8 cellular contexts compared by ENCODE assay signal in the genomic region with DNA sequence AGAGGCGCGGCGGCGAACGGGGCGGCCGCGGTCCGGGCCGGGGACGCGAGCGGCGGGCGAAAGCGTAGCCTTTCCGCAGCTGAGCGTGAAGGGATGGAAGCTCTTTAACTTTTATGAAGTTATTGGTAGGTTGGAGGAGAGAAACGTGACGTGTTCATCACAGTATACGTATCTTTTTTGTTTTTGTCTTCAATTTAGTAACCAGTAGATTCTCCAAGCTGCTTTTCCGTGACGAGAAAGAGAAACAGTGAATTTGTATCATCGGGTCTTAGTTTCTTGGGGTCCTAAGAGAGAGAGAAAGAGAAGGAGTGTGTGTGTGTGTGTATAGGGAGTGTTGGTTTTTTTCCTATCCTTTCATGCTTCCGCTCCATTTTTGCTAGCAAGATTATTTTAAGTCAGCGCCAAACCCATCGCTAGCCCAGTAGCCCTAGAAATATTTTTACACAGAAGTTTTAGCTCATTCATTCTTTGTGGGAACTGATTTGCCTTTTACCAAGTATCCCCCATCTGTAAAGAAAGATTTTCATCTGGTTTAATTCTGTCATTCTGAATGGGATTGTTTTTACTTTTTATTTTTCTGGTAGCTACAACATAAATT. TPM values are rescaled to one million over a fixed set of nuclear protein-coding genes. Genes with fewer than 3 reads are reported as not detected.
DNase-seq lines count a peak whose midpoint lies in the region; ATAC-seq and TF ChIP-seq lines count a peak whose summit lies in the region.

No MANE protein-coding gene starts in this region.

- H2AK5ac ChIP-seq in mesendoderm (ENCODE audit: low read length): no peak overlapping the region

- peaks cover 60% of the 10 kb centered on the region for H3K4me1 Mint-ChIP-seq in HFFc6 (ENCODE audit: low read depth)

- H2BK5ac ChIP-seq in mesendoderm (ENCODE audit: low read length): no peak overlapping the region

- ATAC-seq in GM21576 (IDR thresholded peaks at IDR 0.05; ENCODE audit: unreplicated experiment): no peak

- H3K56ac ChIP-seq in mesendoderm (ENCODE audit: low read length): peak overlapping the region; percentile 95

- H3K36me3 Mint-ChIP-seq in HFFc6 (ENCODE audit: low read depth): peaks cover 28% of the 10 kb centered on the region

- H3K27me3 ChIP-seq in mesendoderm (ENCODE audit: insufficient read depth, low read length, poor library complexity): no peaks in the 10 kb centered on the region

- H3K36me3 ChIP-seq in mesendoderm (ENCODE audit: control insufficient read depth, insufficient read depth, low read length): no peaks in the 10 kb centered on the region

- no peak overlapping the region for H4K8ac ChIP-seq in mesendoderm (ENCODE audit: low read depth, low read length)

- in situ Hi-C loops in astrocyte of the spinal cord (cut with HindIII; ENCODE audit: low sequenced_read_pairs): no loop called here

- no peak for DNase-seq in HFFc6
- peak; percentile 8 for DNase-seq in astrocyte of the spinal cord (ENCODE audit: low read depth, low spot score)
- DNase-seq in mesendoderm: no peak
- DNase-seq in UCSD-AML1 (lab: John Stamatoyannopoulos, UW; ENCODE audit: unreplicated experiment): no peak
- DNase-seq in cortex of kidney (lab: John Stamatoyannopoulos, UW): no peak
- DNase-seq in stimulated activated CD4-positive, alpha-beta T cell treated with anti-CD3 and anti-CD28 coated beads, Interleukin-2, amount 100 ng/mL, for 24 hours: no peak

- H3K9me3 Mint-ChIP-seq in HFFc6: no peaks in the 10 kb centered on the region

- H3K27ac ChIP-seq in 22Rv1 (peak overlapping the region; percentile 94), mesendoderm (ENCODE audit: low read depth, low read length) (no peak overlapping the region)

- H3K4me3 Mint-ChIP-seq in HFFc6: peak overlapping the region; percentile 98

- H3K4me1 ChIP-seq in mesendoderm (ENCODE audit: control insufficient read depth, low read depth, low read length): no peaks in the 10 kb centered on the region

- peak overlapping the region; percentile 67 for H3K4me2 ChIP-seq in mesendoderm (ENCODE audit: low read length)

- H3K23ac ChIP-seq in mesendoderm (ENCODE audit: low read length): no peak overlapping the region

- TF ChIP-seq CTCF in 22Rv1 (IDR thresholded peaks at IDR 0.05) (no peak), HFFc6 (IDR thresholded peaks at IDR 0.05) (no peak), astrocyte of the spinal cord (IDR thresholded peaks at IDR 0.05; ENCODE audit: low read depth, low read length) (no peak)

- WGBS in mesendoderm (ENCODE audit: extremely low coverage, insufficient coverage, low lambda C conversion rate): no CpG with 5 or more reads among the region's 27 CpGs

- peak overlapping the region; percentile 21 for H3K18ac ChIP-seq in mesendoderm (ENCODE audit: low read length)

- no peak overlapping the region for H2BK120ac ChIP-seq in mesendoderm (ENCODE audit: low read depth, low read length)

- H3K27ac Mint-ChIP-seq in HFFc6: peak overlapping the region; percentile 88

- H3K4me3 ChIP-seq in astrocyte of the spinal cord (ENCODE audit: low read depth, low read length) (peak overlapping the region; percentile 75), mesendoderm (ENCODE audit: low read length) (peak overlapping the region; percentile 86)

- no peak overlapping the region for H4K5ac ChIP-seq in mesendoderm (ENCODE audit: low read length)

- peaks cover 28% of the 10 kb centered on the region for H3K79me1 ChIP-seq in mesendoderm (ENCODE audit: low read length)

- H3K4ac ChIP-seq in mesendoderm (ENCODE audit: low read depth, low read length): peak overlapping the region; percentile 26

- no peaks in the 10 kb centered on the region; the same call in none of the 2 replicates for H3K27me3 Mint-ChIP-seq in HFFc6 (ENCODE audit: insufficient read depth)

- peaks cover 61% of the 10 kb centered on the region for H3K79me2 ChIP-seq in mesendoderm (ENCODE audit: control insufficient read depth, insufficient read depth, low read length)

- peak overlapping the region; percentile 92 for H3K9ac ChIP-seq in mesendoderm (ENCODE audit: low read length)

- H2BK15ac ChIP-seq in mesendoderm (replicated peaks; ENCODE audit: low read depth): no peak overlapping the region

RNA-seq across cellular contexts. Expression of gene ATG4B, which starts 0.7 kb away (rescaled TPM):
- total RNA-seq in HFFc6 (2021; fragmentation: NEBNext Ultra II Directional; extraction: Animal tissue kit (Norgen Biotek cat#: 25700)): 10 to 100 TPM; 43.5 to 58.3 (median 51.9) TPM
- 52.9 TPM for polyA plus RNA-seq in mesendoderm (2013, experiment 1 of 2)
- polyA plus RNA-seq in mesendoderm (2013, experiment 2 of 2): 53.9 TPM

RNA-seq across cellular contexts. Expression of gene THAP4, which starts 1.2 kb away (rescaled TPM):
- total RNA-seq in HFFc6 (2021; fragmentation: NEBNext Ultra II Directional; extraction: Animal tissue kit (Norgen Biotek cat#: 25700)): 10 to 100 TPM; 40.6 to 47.9 (median 43.0) TPM
- 74.2 TPM for polyA plus RNA-seq in mesendoderm (2013, experiment 1 of 2)
- 76.2 TPM for polyA plus RNA-seq in mesendoderm (2013, experiment 2 of 2)

RNA-seq across cellular contexts. Expression of gene DTYMK, which starts 48.5 kb away (rescaled TPM):
- 10 to 100 TPM; 56.8 to 84.2 (median 76.1) TPM for total RNA-seq in HFFc6 (2021; fragmentation: NEBNext Ultra II Directional; extraction: Animal tissue kit (Norgen Biotek cat#: 25700))
- 58.2 TPM for polyA plus RNA-seq in mesendoderm (2013, experiment 1 of 2)
- 58.3 TPM for polyA plus RNA-seq in mesendoderm (2013, experiment 2 of 2)
